10 cellular contexts compared by ENCODE assay signal in genomic region chr5:135208555-135209494, GRCh38.
DNase-seq lines count a peak whose midpoint lies in the region; ATAC-seq, FAIRE-seq and TF ChIP-seq lines count a peak whose summit lies in the region.
"Had no signal": no experiment of that assay in that cellular context is flagged by ENCODE, and none has a peak within 500 bp of the region (broad histone marks: within the 10 kb centered on the region; RNA-seq: fewer than 3 reads in every experiment).

No MANE protein-coding gene starts in this region.

- no peaks in the 10 kb centered on the region for H3K79me2 ChIP-seq in K562 (ENCODE audit: control insufficient read depth, insufficient read depth, low read length)
- H3K79me2 ChIP-seq in MM.1S (ENCODE audit: low read length) = no peaks in the 10 kb centered on the region

- peak overlapping the region; percentile 98 for H3K27ac ChIP-seq in AG04450 (ENCODE audit: low read depth, low read length)
- no peak overlapping the region for H3K27ac ChIP-seq in K562 (ENCODE audit: extremely low read depth, low read depth, low read length)
- H3K27ac ChIP-seq in MM.1S (ENCODE audit: low read length) = no peak overlapping the region
- H3K27ac ChIP-seq in naive thymus-derived CD4-positive, alpha-beta T cell (ENCODE audit: low read depth, low read length) = no peak overlapping the region

- TF ChIP-seq POLR2A in K562 (conservative IDR thresholded peaks at IDR 0.05) = no peak

- no TSS peak for BruUV-seq in K562 (replicated peaks; lab: Mats Ljungman, UMichigan)

- H3K9me2 ChIP-seq in MM.1S (replicated peaks; ENCODE audit: insufficient read depth, low read length) = no peaks in the 10 kb centered on the region

- no peaks in the 10 kb centered on the region for H3K9me1 ChIP-seq in K562 (ENCODE audit: control insufficient read depth, insufficient read depth, low read length)

- H3K9ac ChIP-seq in K562 (ENCODE audit: insufficient read depth in 1 of 2, low read depth in 2 of 2, low read length in 2 of 2) (no peak overlapping the region), MM.1S (ENCODE audit: low read length) (no peak overlapping the region)

- H3K27me3 ChIP-seq in AG04450 (ENCODE audit: control insufficient read depth, insufficient read depth, low read length) = no peaks in the 10 kb centered on the region
- H3K27me3 ChIP-seq in K562 (ENCODE audit: control insufficient read depth in 2 of 2, insufficient read depth in 2 of 2, low read length in 2 of 2) = peaks cover 0 to 7% of the 10 kb centered on the region in 2 experiments; a peak in 2 of 5 replicates
- H3K27me3 ChIP-seq in MM.1S (replicated peaks; ENCODE audit: insufficient read depth, low read length) = no peaks in the 10 kb centered on the region
- H3K27me3 ChIP-seq in naive thymus-derived CD4-positive, alpha-beta T cell (ENCODE audit: control insufficient read depth in 2 of 2, insufficient read depth in 2 of 2, low read length in 2 of 2) = no peaks in the 10 kb centered on the region

- H3K27ac Mint-ChIP-seq in naive thymus-derived CD4-positive, alpha-beta T cell = no peak overlapping the region

- TF ChIP-seq EP300 in K562 (IDR thresholded peaks at IDR 0.05; ENCODE audit: low read length) = no peak

- H3F3A ChIP-seq in MM.1S (ENCODE audit: insufficient read depth, low read length) = no peaks in the 10 kb centered on the region

- peak; percentile 49 for TF ChIP-seq CTCF in AG04450 (IDR thresholded peaks at IDR 0.05; ENCODE audit: low read depth, low read length)
- TF ChIP-seq CTCF in K562 (IDR thresholded peaks at IDR 0.05 in 2 of 3, conservative IDR thresholded peaks at IDR 0.05 in 1 of 3; ENCODE audit: insufficient read depth in 2 of 3, low read depth in 1 of 3, low read length in 3 of 3) = no peak
- TF ChIP-seq CTCF in MM.1S (IDR thresholded peaks at IDR 0.05; ENCODE audit: low read length) = no peak

- FAIRE-seq in HTR-8/SVneo (lab: Jason Lieb, UNC) (no peak), K562 (lab: Jason Lieb, UNC) (no peak)
- FAIRE-seq: endometrium, GM12878 had no signal

- H3K4me3 Mint-ChIP-seq in naive thymus-derived CD4-positive, alpha-beta T cell = no peak overlapping the region

- H3K9me3 ChIP-seq in AG04450 (ENCODE audit: control insufficient read depth, insufficient read depth, low read length) = no peaks in the 10 kb centered on the region; the same call in 1 of the 2 replicates
- no peaks in the 10 kb centered on the region for H3K9me3 ChIP-seq in K562 (replicated peaks; ENCODE audit: control insufficient read depth, insufficient read depth, low read depth, low read length)
- no peaks in the 10 kb centered on the region for H3K9me3 ChIP-seq in MM.1S (replicated peaks; ENCODE audit: insufficient read depth, low read length)
- peaks cover 0 to 3% (median 0%) of the 10 kb centered on the region in 3 experiments for H3K9me3 ChIP-seq in naive thymus-derived CD4-positive, alpha-beta T cell (ENCODE audit: control insufficient read depth in 2 of 3, low read length in 3 of 3)

- H3K36me3 ChIP-seq in K562 (ENCODE audit: control insufficient read depth, insufficient read depth, low read length) = no peaks in the 10 kb centered on the region
- H3K36me3 ChIP-seq in MM.1S (replicated peaks; ENCODE audit: insufficient read depth, low read length) = no peaks in the 10 kb centered on the region
- no peaks in the 10 kb centered on the region for H3K36me3 ChIP-seq in naive thymus-derived CD4-positive, alpha-beta T cell (ENCODE audit: control insufficient read depth in 2 of 3, insufficient read depth in 3 of 3, low read length in 3 of 3)

- POLR2A ChIA-PET in AG04450 (lab: Yijun Ruan, JAX) (interaction anchor here (0.9 to 4.5 kb wide), 16 partner anchors 15 to 182 kb away, joined by 3 to 55 read pairs (median 4); no protein-coding TSS in a partner anchor), K562 (lab: Yijun Ruan, JAX) (interaction anchor here (0.8 to 1.1 kb wide), 2 partner anchors 10 to 135 kb away, joined by 3 read pairs; no protein-coding TSS in a partner anchor)
- POLR2A ChIA-PET in naive thymus-derived CD4-positive, alpha-beta T cell (lab: Charles Lee) = no interaction called here

- peaks cover 2 to 21% of the 10 kb centered on the region in 2 experiments; a peak in 4 of 5 replicates for H3K4me1 ChIP-seq in K562 (replicated peaks in 1 of 2; ENCODE audit: control insufficient read depth in 2 of 2, insufficient read depth in 2 of 2, low read length in 2 of 2)
- H3K4me1 ChIP-seq in MM.1S (ENCODE audit: low read length) = no peaks in the 10 kb centered on the region
- no peaks in the 10 kb centered on the region for H3K4me1 ChIP-seq in naive thymus-derived CD4-positive, alpha-beta T cell (ENCODE audit: control insufficient read depth in 2 of 2, insufficient read depth in 2 of 2, low read length in 2 of 2)

- DNase-seq in AG04450 (ENCODE audit: low read depth, low spot score) (peak; percentile 97), HTR-8/SVneo (ENCODE audit: insufficient read length, low spot score) (peak; percentile 82), K562 (ENCODE audit: extremely low read depth in 1 of 4, low spot score in 3 of 4) (peak in 1 of 4 experiments; percentile 16), lung microvascular endothelial cell (ENCODE audit: low read depth in 2 of 2) (peak; percentile 89 to 97), NOMO-1 (lab: John Stamatoyannopoulos, UW; ENCODE audit: unreplicated experiment in 2 of 2) (no peak), MM.1S (no peak)
- no peak for DNase-seq in naive thymus-derived CD4-positive, alpha-beta T cell

- H3K4me2 ChIP-seq in K562 (ENCODE audit: insufficient read depth, low read length) (no peak overlapping the region), MM.1S (ENCODE audit: low read depth, low read length) (no peak overlapping the region)

- intact Hi-C loops in K562 (cut with micrococcal nuclease) = loop anchor here (10.0 kb wide), 1 partner anchor 216 kb away; no protein-coding TSS in a partner anchor
- intact Hi-C loops in naive thymus-derived CD4-positive, alpha-beta T cell (cut with micrococcal nuclease) = no loop called here

- ATAC-seq in K562 (no peak), GM18519 (IDR thresholded peaks at IDR 0.05; ENCODE audit: low FRiP score, unreplicated experiment) (no peak)
- no peak for ATAC-seq in naive thymus-derived CD4-positive, alpha-beta T cell
- ATAC-seq: GM12878 had no signal

- in situ Hi-C loops in K562 (cut with MboI) = no loop called here

- TF ChIP-seq RAD21 in K562 (CRISPR knock-in tag; conservative IDR thresholded peaks at IDR 0.05 in 1 of 2, IDR thresholded peaks at IDR 0.05 in 1 of 2) = no peak

- H2AFZ ChIP-seq in K562 (ENCODE audit: low read depth, low read length) (no peak overlapping the region), MM.1S (ENCODE audit: low read length) (no peak overlapping the region)

- H4K20me1 ChIP-seq in K562 (replicated peaks; ENCODE audit: control insufficient read depth, insufficient read depth, low read length) (0 out of 2 replicates have a peak, but pooled peaks cover 4% of the 10 kb centered on the region), MM.1S (ENCODE audit: insufficient read depth, low read length) (no peaks in the 10 kb centered on the region)

- peaks cover 1 to 11% (median 4%) of the 10 kb centered on the region in 11 donors for H3K9me3 Mint-ChIP-seq in naive thymus-derived CD4-positive, alpha-beta T cell

- peaks cover 0 to 4% (median 0%) of the 10 kb centered on the region in 7 donors for H3K4me1 Mint-ChIP-seq in naive thymus-derived CD4-positive, alpha-beta T cell

- WGBS in K562 (ENCODE audit: insufficient coverage, low coverage, missing lambda C conversion rate) = 31% methylated on average over 10 of the region's 10 CpGs

- H3K27me3 Mint-ChIP-seq in naive thymus-derived CD4-positive, alpha-beta T cell = peaks cover 14 to 32% (median 18%) of the 10 kb centered on the region in 5 donors

- CTCF ChIA-PET in AG04450 (lab: Charles Lee) = interaction anchor here (0.6 to 1.7 kb wide), 6 partner anchors 20 to 123 kb away, joined by 3 to 7 read pairs (median 4); no protein-coding TSS in a partner anchor
- CTCF ChIA-PET in K562 (lab: Yijun Ruan, JAX; ENCODE audit: low intra/inter-chr PET ratio) = no interaction called here
- CTCF ChIA-PET in naive thymus-derived CD4-positive, alpha-beta T cell (lab: Charles Lee) = no interaction called here

- H3K36me3 Mint-ChIP-seq in naive thymus-derived CD4-positive, alpha-beta T cell = peaks cover 0 to 5% (median 2%) of the 10 kb centered on the region in 5 donors

- peak overlapping the region; percentile 39 for H3K4me3 ChIP-seq in AG04450 (ENCODE audit: low read depth, low read length)
- H3K4me3 ChIP-seq in K562 = no peak overlapping the region
- H3K4me3 ChIP-seq in MM.1S (ENCODE audit: low read length) = no peak overlapping the region
- H3K4me3 ChIP-seq in naive thymus-derived CD4-positive, alpha-beta T cell (ENCODE audit: low read length) = no peak overlapping the region
- H3K4me3 ChIP-seq: GM12878 had no signal

TF ChIP-seq in K562, 482 proteins besides CTCF, POLR2A, EP300 and RAD21 (continues in another document):
- TF ChIP-seq RBBP5 (IDR thresholded peaks at IDR 0.05; ENCODE audit: borderline replicate concordance, insufficient read depth, low read length, poor library complexity, severe bottlenecking) (no peak), ZNF644 (tag; IDR thresholded peaks at IDR 0.05; ENCODE audit: low read depth) (no peak), KDM4B (IDR thresholded peaks at IDR 0.05; ENCODE audit: borderline replicate concordance in 2 of 2, low read depth in 1 of 2) (no peak)
- TF ChIP-seq, protein P1, sequence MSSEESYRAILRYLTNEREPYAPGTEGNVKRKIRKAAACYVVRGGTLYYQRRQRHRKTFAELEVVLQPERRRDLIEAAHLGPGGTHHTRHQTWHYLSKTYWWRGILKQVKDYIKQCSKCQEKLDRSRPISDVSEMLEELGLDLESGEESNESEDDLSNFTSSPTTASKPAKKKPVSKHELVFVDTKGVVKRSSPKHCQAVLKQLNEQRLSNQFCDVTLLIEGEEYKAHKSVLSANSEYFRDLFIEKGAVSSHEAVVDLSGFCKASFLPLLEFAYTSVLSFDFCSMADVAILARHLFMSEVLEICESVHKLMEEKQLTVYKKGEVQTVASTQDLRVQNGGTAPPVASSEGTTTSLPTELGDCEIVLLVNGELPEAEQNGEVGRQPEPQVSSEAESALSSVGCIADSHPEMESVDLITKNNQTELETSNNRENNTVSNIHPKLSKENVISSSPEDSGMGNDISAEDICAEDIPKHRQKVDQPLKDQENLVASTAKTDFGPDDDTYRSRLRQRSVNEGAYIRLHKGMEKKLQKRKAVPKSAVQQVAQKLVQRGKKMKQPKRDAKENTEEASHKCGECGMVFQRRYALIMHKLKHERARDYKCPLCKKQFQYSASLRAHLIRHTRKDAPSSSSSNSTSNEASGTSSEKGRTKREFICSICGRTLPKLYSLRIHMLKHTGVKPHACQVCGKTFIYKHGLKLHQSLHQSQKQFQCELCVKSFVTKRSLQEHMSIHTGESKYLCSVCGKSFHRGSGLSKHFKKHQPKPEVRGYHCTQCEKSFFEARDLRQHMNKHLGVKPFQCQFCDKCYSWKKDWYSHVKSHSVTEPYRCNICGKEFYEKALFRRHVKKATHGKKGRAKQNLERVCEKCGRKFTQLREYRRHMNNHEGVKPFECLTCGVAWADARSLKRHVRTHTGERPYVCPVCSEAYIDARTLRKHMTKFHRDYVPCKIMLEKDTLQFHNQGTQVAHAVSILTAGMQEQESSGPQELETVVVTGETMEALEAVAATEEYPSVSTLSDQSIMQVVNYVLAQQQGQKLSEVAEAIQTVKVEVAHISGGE (CRISPR knock-in tag; IDR thresholded peaks at IDR 0.05) = no peak

Comparison
In these comparisons a context has a peak if more than half of its experiments do, and no peak if none do; other contexts are left out.
1. DNase-seq: peak in AG04450 (single experiment), HTR-8/SVneo (single experiment) and lung microvascular endothelial cell (2 of 2); none in NOMO-1 (0 of 2), MM.1S (single experiment) and naive thymus-derived CD4-positive, alpha-beta T cell (0 of 9).